ENCODE assay signal across 10 cellular contexts in the genomic region with DNA sequence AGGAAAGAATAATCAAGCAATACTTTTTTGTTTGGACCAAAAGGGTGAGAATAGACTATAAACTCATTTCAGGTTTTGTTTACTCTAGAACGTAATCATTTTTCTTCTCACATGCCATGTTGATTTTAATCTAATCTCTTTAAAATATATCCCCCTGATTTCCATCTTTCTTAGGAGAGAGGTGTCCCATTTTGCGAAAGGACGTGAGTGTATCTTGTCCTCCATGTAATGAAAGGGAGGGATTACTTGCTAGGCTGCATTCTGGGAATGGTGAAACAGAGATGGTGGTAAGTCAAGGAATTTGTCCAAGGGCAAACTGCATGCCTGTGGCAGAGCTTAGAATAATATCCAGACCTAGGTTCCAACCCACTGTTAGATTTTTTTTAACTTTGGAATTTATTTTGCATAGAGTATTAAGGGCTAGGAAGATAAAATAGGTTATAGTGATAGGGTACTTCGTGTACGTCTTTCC. TPM values are rescaled to one million over a fixed set of nuclear protein-coding genes. Genes with fewer than 3 reads are reported as not detected.
DNase-seq lines count a peak whose midpoint lies in the region; ATAC-seq and TF ChIP-seq lines count a peak whose summit lies in the region.
"Had no signal": no experiment of that assay in that cellular context is flagged by ENCODE, and none has a peak within 500 bp of the region (broad histone marks: within the 10 kb centered on the region; RNA-seq: fewer than 3 reads in every experiment).

No MANE protein-coding gene starts in this region.

- H3K4me2 ChIP-seq in hepatocyte, result peak overlapping the region; percentile 82

- no peak for TF ChIP-seq EP300 in suprapubic skin (IDR thresholded peaks at IDR 0.05)

- TF ChIP-seq CTCF in hepatocyte (IDR thresholded peaks at IDR 0.05; ENCODE audit: poor library complexity) (no peak), suprapubic skin (IDR thresholded peaks at IDR 0.05) (no peak)

- WGBS in hepatocyte (ENCODE audit: low lambda C conversion rate, missing lambda C conversion rate), result 54% methylated on average over 5 of the region's 5 CpGs
- 69% methylated on average over 5 of the region's 5 CpGs for WGBS in suprapubic skin

- no peak overlapping the region for H2AFZ ChIP-seq in hepatocyte

- ATAC-seq in activated CD8-positive, alpha-beta T cell treated with anti-CD3 and anti-CD28 coated beads, Interleukin-2, amount 10 ng/mL, durations not matched to agents 7 days and 5 days, result no peak
- ATAC-seq in GM21619 (IDR thresholded peaks at IDR 0.05; ENCODE audit: unreplicated experiment), result no peak
- ATAC-seq in HG02678 (IDR thresholded peaks at IDR 0.05; ENCODE audit: unreplicated experiment), result no peak

- peaks cover 23% of the 10 kb centered on the region for H4K20me1 ChIP-seq in hepatocyte (ENCODE audit: insufficient read depth, poor library complexity, severe bottlenecking)

- H3K36me3 ChIP-seq in hepatocyte (replicated peaks; ENCODE audit: insufficient read depth, low read depth) (no peaks in the 10 kb centered on the region), suprapubic skin (no peaks in the 10 kb centered on the region)

- no peak overlapping the region for H3K4me3 ChIP-seq in hepatocyte
- H3K4me3 ChIP-seq in suprapubic skin, result no peak overlapping the region

- POLR2A ChIA-PET in activated CD8-positive, alpha-beta T cell treated with anti-CD3 and anti-CD28 coated beads, Interleukin-2, amount 10 ng/mL, durations not matched to agents 7 days and 5 days (lab: Charles Lee), result interaction anchor here (0.6 kb wide), 1 partner anchor 201 kb away, joined by 4 read pairs; no protein-coding TSS in a partner anchor

- no peak for DNase-seq in activated CD4-positive, alpha-beta T cell treated with anti-CD3 and anti-CD28 coated beads, Interleukin-2, amount 10 ng/mL, durations not matched to agents 24 days and 14 days
- DNase-seq in activated CD4-positive, alpha-beta T cell treated with anti-CD3 and anti-CD28 coated beads, Interleukin-2, amount 50 U/mL, for 4 hours, result no peak
- DNase-seq in activated CD8-positive, alpha-beta T cell treated with anti-CD3 and anti-CD28 coated beads, Interleukin-2, amount 10 ng/mL, durations not matched to agents 7 days and 5 days, result no peak
- DNase-seq in hepatocyte (ENCODE audit: low spot score) (peak; percentile 37), suprapubic skin (ENCODE audit: low spot score in 2 of 2) (no peak), NCI-H345 treated with DMSO at 0.1 percent for 48 hours (lab: John Stamatoyannopoulos, UW; ENCODE audit: unreplicated experiment) (no peak)
- DNase-seq: cortex of kidney, NCI-H69 had no signal

- peaks cover 19% of the 10 kb centered on the region for H3K4me1 ChIP-seq in hepatocyte (ENCODE audit: insufficient read depth)
- H3K4me1 ChIP-seq in suprapubic skin, result peaks cover 31% of the 10 kb centered on the region

- H3K4me3 Mint-ChIP-seq in activated CD4-positive, alpha-beta T cell treated with anti-CD3 and anti-CD28 coated beads, Interleukin-2, amount 10 ng/mL, durations not matched to agents 24 days and 14 days, result peak overlapping the region; percentile 92
- H3K4me3 Mint-ChIP-seq in activated CD8-positive, alpha-beta T cell treated with anti-CD3 and anti-CD28 coated beads, Interleukin-2, amount 10 ng/mL, durations not matched to agents 7 days and 5 days, result peak overlapping the region; percentile 85

- peaks cover 36% of the 10 kb centered on the region for H3K4me1 Mint-ChIP-seq in activated CD4-positive, alpha-beta T cell treated with anti-CD3 and anti-CD28 coated beads, Interleukin-2, amount 10 ng/mL, durations not matched to agents 24 days and 14 days
- H3K4me1 Mint-ChIP-seq in activated CD8-positive, alpha-beta T cell treated with anti-CD3 and anti-CD28 coated beads, Interleukin-2, amount 10 ng/mL, durations not matched to agents 7 days and 5 days (ENCODE audit: low read depth), result peaks cover 45% of the 10 kb centered on the region

- H3K36me3 Mint-ChIP-seq in activated CD4-positive, alpha-beta T cell treated with anti-CD3 and anti-CD28 coated beads, Interleukin-2, amount 10 ng/mL, durations not matched to agents 24 days and 14 days (ENCODE audit: low read depth), result peaks cover 19% of the 10 kb centered on the region
- peaks cover 12% of the 10 kb centered on the region for H3K36me3 Mint-ChIP-seq in activated CD8-positive, alpha-beta T cell treated with anti-CD3 and anti-CD28 coated beads, Interleukin-2, amount 10 ng/mL, durations not matched to agents 7 days and 5 days (ENCODE audit: low read depth)

- no peaks in the 10 kb centered on the region for H3K9me3 Mint-ChIP-seq in activated CD4-positive, alpha-beta T cell treated with anti-CD3 and anti-CD28 coated beads, Interleukin-2, amount 10 ng/mL, durations not matched to agents 24 days and 14 days
- H3K9me3 Mint-ChIP-seq in activated CD8-positive, alpha-beta T cell treated with anti-CD3 and anti-CD28 coated beads, Interleukin-2, amount 10 ng/mL, durations not matched to agents 7 days and 5 days (ENCODE audit: insufficient read depth), result no peaks in the 10 kb centered on the region

- H3K79me2 ChIP-seq in hepatocyte, result peaks cover 24% of the 10 kb centered on the region

- peak overlapping the region; percentile 56 for H3K27ac Mint-ChIP-seq in activated CD4-positive, alpha-beta T cell treated with anti-CD3 and anti-CD28 coated beads, Interleukin-2, amount 10 ng/mL, durations not matched to agents 24 days and 14 days
- no peak overlapping the region for H3K27ac Mint-ChIP-seq in activated CD8-positive, alpha-beta T cell treated with anti-CD3 and anti-CD28 coated beads, Interleukin-2, amount 10 ng/mL, durations not matched to agents 7 days and 5 days

- intact Hi-C loops in activated CD4-positive, alpha-beta T cell treated with anti-CD3 and anti-CD28 coated beads, Interleukin-2, amount 10 ng/mL, durations not matched to agents 24 days and 14 days (cut with micrococcal nuclease), result loop anchor here (5.0 to 10.0 kb wide), 3 partner anchors 268 to 1668 kb away; partner anchors contain the start of gene TUBGCP3

- H3K9me3 ChIP-seq in hepatocyte (ENCODE audit: low read depth), result no peaks in the 10 kb centered on the region
- no peaks in the 10 kb centered on the region for H3K9me3 ChIP-seq in suprapubic skin

- H3K27ac ChIP-seq in hepatocyte, result peak overlapping the region; percentile 98
- peak overlapping the region; percentile 97 for H3K27ac ChIP-seq in suprapubic skin

- peaks cover 4% of the 10 kb centered on the region for H3K27me3 Mint-ChIP-seq in activated CD4-positive, alpha-beta T cell treated with anti-CD3 and anti-CD28 coated beads, Interleukin-2, amount 10 ng/mL, durations not matched to agents 24 days and 14 days
- peaks cover 4% of the 10 kb centered on the region for H3K27me3 Mint-ChIP-seq in activated CD8-positive, alpha-beta T cell treated with anti-CD3 and anti-CD28 coated beads, Interleukin-2, amount 10 ng/mL, durations not matched to agents 7 days and 5 days (ENCODE audit: low read depth)

- CTCF ChIA-PET in activated CD8-positive, alpha-beta T cell treated with anti-CD3 and anti-CD28 coated beads, Interleukin-2, amount 10 ng/mL, durations not matched to agents 7 days and 5 days (lab: Charles Lee), result no interaction called here

- no peak for TF ChIP-seq POLR2A in suprapubic skin (IDR thresholded peaks at IDR 0.05)

- H3K9me2 ChIP-seq in hepatocyte (replicated peaks; ENCODE audit: insufficient read depth), result no peaks in the 10 kb centered on the region

- H3K27me3 ChIP-seq in hepatocyte (peaks cover 4% of the 10 kb centered on the region), suprapubic skin (peaks cover under 1% of the 10 kb centered on the region)

RNA-seq across cellular contexts. Expression of gene ANKRD10, which starts 1.8 kb away (rescaled TPM):
- total RNA-seq in activated CD4-positive, alpha-beta T cell treated with anti-CD3 and anti-CD28 coated beads, Interleukin-2, amount 10 ng/mL, durations not matched to agents 24 days and 14 days, result 145 and 147 TPM in 2 replicates
- total RNA-seq in activated CD8-positive, alpha-beta T cell treated with anti-CD3 and anti-CD28 coated beads, Interleukin-2, amount 10 ng/mL, durations not matched to agents 7 days and 5 days, result 10 to 100 TPM; 83.9 to 86.3 TPM
- 135 and 143 TPM in 2 replicates for total RNA-seq in hepatocyte
- 104 and 135 TPM in 2 replicates for polyA plus RNA-seq in hepatocyte
- 10 to 100 TPM; 39.5 to 94.4 (median 56.2) TPM for total RNA-seq in suprapubic skin
